ENCODE assay signal across 8 cellular contexts in genomic region chr5:159100022-159100927, GRCh38. TPM values are rescaled to one million over a fixed set of nuclear protein-coding genes. Genes with fewer than 3 reads are reported as not detected.
DNase-seq lines count a peak whose midpoint lies in the region; ATAC-seq and TF ChIP-seq lines count a peak whose summit lies in the region.

No MANE protein-coding gene starts in this region.

- no peak overlapping the region for H3K27ac ChIP-seq in A673 (ENCODE audit: low read depth, low read length, poor library complexity, severe bottlenecking)
- no peak overlapping the region for H3K27ac ChIP-seq in effector memory CD4-positive, alpha-beta T cell (ENCODE audit: insufficient read depth, low read length, poor library complexity, severe bottlenecking)

- H3K27ac Mint-ChIP-seq in activated CD8-positive, alpha-beta T cell treated with anti-CD3 and anti-CD28 coated beads, Interleukin-2, amount 10 ng/mL, durations not matched to agents 7 days and 5 days: peak overlapping the region; percentile 79
- H3K27ac Mint-ChIP-seq in memory B cell: peak overlapping the region; percentile 95

- peaks cover 13% of the 10 kb centered on the region for H3K27me3 ChIP-seq in A673 (replicated peaks; ENCODE audit: insufficient read depth, low read depth, low read length, poor library complexity)
- H3K27me3 ChIP-seq in effector memory CD4-positive, alpha-beta T cell (replicated peaks; ENCODE audit: control insufficient read depth, insufficient read depth, low read length, poor library complexity, severe bottlenecking): peaks cover 34% of the 10 kb centered on the region

- peaks cover 1% of the 10 kb centered on the region for H3K4me1 ChIP-seq in A673 (ENCODE audit: insufficient read depth, low read length, poor library complexity, severe bottlenecking)
- peaks cover 37% of the 10 kb centered on the region for H3K4me1 ChIP-seq in effector memory CD4-positive, alpha-beta T cell (ENCODE audit: control insufficient read depth, insufficient read depth, low read length, poor library complexity, severe bottlenecking)

- peaks cover 38% of the 10 kb centered on the region for H3K4me1 Mint-ChIP-seq in activated CD8-positive, alpha-beta T cell treated with anti-CD3 and anti-CD28 coated beads, Interleukin-2, amount 10 ng/mL, durations not matched to agents 7 days and 5 days (ENCODE audit: low read depth)
- H3K4me1 Mint-ChIP-seq in memory B cell: peaks cover 53% of the 10 kb centered on the region

- H3K27me3 Mint-ChIP-seq in activated CD8-positive, alpha-beta T cell treated with anti-CD3 and anti-CD28 coated beads, Interleukin-2, amount 10 ng/mL, durations not matched to agents 7 days and 5 days (ENCODE audit: low read depth): peaks cover 72% of the 10 kb centered on the region
- H3K27me3 Mint-ChIP-seq in memory B cell: no peaks in the 10 kb centered on the region

- H3K36me3 Mint-ChIP-seq in activated CD8-positive, alpha-beta T cell treated with anti-CD3 and anti-CD28 coated beads, Interleukin-2, amount 10 ng/mL, durations not matched to agents 7 days and 5 days (ENCODE audit: low read depth): peaks cover 2% of the 10 kb centered on the region
- peaks cover 11% of the 10 kb centered on the region for H3K36me3 Mint-ChIP-seq in memory B cell

- H3K4me3 ChIP-seq in A673 (ENCODE audit: low read depth, low read length, poor library complexity, severe bottlenecking): peak overlapping the region; percentile 58
- peak overlapping the region; percentile 56 for H3K4me3 ChIP-seq in effector memory CD4-positive, alpha-beta T cell (ENCODE audit: insufficient read depth, low read depth, low read length, poor library complexity, severe bottlenecking)

- CTCF ChIA-PET in A673 (lab: Charles Lee): interaction anchor here (0.9 kb wide), 1 partner anchor 405 kb away, joined by 4 read pairs; no protein-coding TSS in a partner anchor
- CTCF ChIA-PET in activated CD8-positive, alpha-beta T cell treated with anti-CD3 and anti-CD28 coated beads, Interleukin-2, amount 10 ng/mL, durations not matched to agents 7 days and 5 days (lab: Charles Lee): interaction anchor here (1.3 to 1.9 kb wide), 2 partner anchors 32 to 405 kb away, joined by 3 to 10 read pairs; no protein-coding TSS in a partner anchor

- H3K9me3 Mint-ChIP-seq in activated CD8-positive, alpha-beta T cell treated with anti-CD3 and anti-CD28 coated beads, Interleukin-2, amount 10 ng/mL, durations not matched to agents 7 days and 5 days (ENCODE audit: insufficient read depth): no peaks in the 10 kb centered on the region
- H3K9me3 Mint-ChIP-seq in memory B cell: no peaks in the 10 kb centered on the region

- intact Hi-C loops in A673 (cut with micrococcal nuclease; ENCODE audit: unreplicated experiment): loop anchor here (5.0 to 10.0 kb wide), 4 partner anchors 158 to 1085 kb away; no protein-coding TSS in a partner anchor

- H3K9me3 ChIP-seq in A673 (ENCODE audit: low read depth, low read length, poor library complexity, severe bottlenecking): no peaks in the 10 kb centered on the region
- H3K9me3 ChIP-seq in effector memory CD4-positive, alpha-beta T cell (ENCODE audit: control insufficient read depth, low read length): no peaks in the 10 kb centered on the region

- no TSS peak for BruUV-seq in A673 (replicated peaks; lab: Mats Ljungman, UMichigan)

- ATAC-seq in GM18873 (IDR thresholded peaks at IDR 0.05; ENCODE audit: low FRiP score, unreplicated experiment) (peak; percentile 43), HG03103 (IDR thresholded peaks at IDR 0.05; ENCODE audit: low read depth, unreplicated experiment) (peak; percentile 47), memory B cell (ENCODE audit: low read depth) (peak; percentile 67)
- peak; percentile 87 for ATAC-seq in activated CD8-positive, alpha-beta T cell treated with anti-CD3 and anti-CD28 coated beads, Interleukin-2, amount 10 ng/mL, durations not matched to agents 7 days and 5 days

- POLR2A ChIA-PET in A673 (lab: Charles Lee; ENCODE audit: low non-redundant PET): no interaction called here
- POLR2A ChIA-PET in activated CD8-positive, alpha-beta T cell treated with anti-CD3 and anti-CD28 coated beads, Interleukin-2, amount 10 ng/mL, durations not matched to agents 7 days and 5 days (lab: Charles Lee): no interaction called here

- peak overlapping the region; percentile 83 for H3K4me3 Mint-ChIP-seq in activated CD8-positive, alpha-beta T cell treated with anti-CD3 and anti-CD28 coated beads, Interleukin-2, amount 10 ng/mL, durations not matched to agents 7 days and 5 days
- H3K4me3 Mint-ChIP-seq in memory B cell: peak overlapping the region; percentile 95

- TF ChIP-seq CTCF in A673 (conservative IDR thresholded peaks at IDR 0.05; ENCODE audit: low read depth, low read length): no peak

- DNase-seq in A673 (ENCODE audit: low spot score) (peak; percentile 91), NCI-H345 (lab: John Stamatoyannopoulos, UW) (peak; percentile 53), memory B cell (ENCODE audit: low spot score in 2 of 2) (peak; percentile 87 to 90)
- DNase-seq in activated CD8-positive, alpha-beta T cell treated with anti-CD3 and anti-CD28 coated beads, Interleukin-2, amount 10 ng/mL, durations not matched to agents 7 days and 5 days: peak; percentile 89
- DNase-seq in effector memory CD4-positive, alpha-beta T cell: peak; percentile 72 to 74 (median 74)
- DNase-seq in stimulated activated CD8-positive, alpha-beta memory T cell treated with anti-CD3 and anti-CD28 coated beads, Interleukin-12 subunit alpha, Interleukin-12 subunit beta, amount 100 ng/mL, for 1 hour (ENCODE audit: low read depth): peak; percentile 59

- no peaks in the 10 kb centered on the region for H3K36me3 ChIP-seq in A673 (ENCODE audit: insufficient read depth, low read length, poor library complexity, severe bottlenecking)
- no peaks in the 10 kb centered on the region for H3K36me3 ChIP-seq in effector memory CD4-positive, alpha-beta T cell (ENCODE audit: control insufficient read depth, insufficient read depth, low read length)

RNA-seq across cellular contexts. Expression of gene EBF1, which starts 0.6 kb away (rescaled TPM):
- total RNA-seq in A673 (2021): 1.7 and 1.9 TPM in 2 replicates
- under 1 TPM; 0.08 to 0.52 TPM for total RNA-seq in activated CD8-positive, alpha-beta T cell treated with anti-CD3 and anti-CD28 coated beads, Interleukin-2, amount 10 ng/mL, durations not matched to agents 7 days and 5 days
